Comparison of ENCODE assay signal across 11 cellular contexts in the genomic region with DNA sequence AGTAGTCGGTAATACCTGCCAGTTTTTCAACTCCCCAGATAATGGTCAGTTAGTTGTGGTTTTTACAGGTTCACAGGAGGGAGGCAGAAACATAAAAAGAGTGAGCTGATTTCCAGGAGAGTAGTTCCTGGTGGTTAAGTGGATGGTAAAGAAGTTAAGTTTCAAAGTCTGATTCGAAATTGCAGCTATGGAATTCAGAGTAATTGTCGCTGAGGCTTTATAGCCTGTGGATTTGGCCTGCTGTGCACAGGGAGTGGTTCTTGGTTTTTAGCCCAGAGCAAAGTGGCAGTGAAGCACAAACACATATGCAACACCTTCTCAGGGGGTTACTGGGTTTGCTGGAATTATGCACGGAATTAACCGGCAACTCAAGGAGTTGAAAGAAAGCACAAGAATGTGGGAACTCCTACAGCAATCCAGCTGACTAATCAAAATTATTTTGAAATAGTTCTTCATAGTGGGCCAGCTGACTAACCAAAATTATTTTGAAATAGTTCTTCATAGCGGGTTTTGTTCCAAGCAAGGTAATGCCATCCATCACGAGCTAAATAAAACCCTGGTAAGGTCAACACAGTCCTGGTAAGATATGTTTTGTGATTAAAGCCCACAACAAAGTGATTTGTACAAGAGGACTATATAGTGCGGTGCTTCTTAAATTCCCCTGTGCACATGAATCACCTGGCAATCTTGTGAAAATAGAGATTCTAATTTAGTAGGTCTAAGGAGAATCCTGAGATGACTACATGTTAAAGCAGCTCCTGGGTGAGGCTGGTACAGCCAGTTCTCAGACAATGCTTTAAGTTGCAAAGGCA.
DNase-seq lines count a peak whose midpoint lies in the region; ATAC-seq and TF ChIP-seq lines count a peak whose summit lies in the region.
"Had no signal": no experiment of that assay in that cellular context is flagged by ENCODE, and none has a peak within 500 bp of the region (broad histone marks: within the 10 kb centered on the region; RNA-seq: fewer than 3 reads in every experiment).

No MANE protein-coding gene starts in this region.

- CTCF ChIA-PET in RWPE1 (lab: Yijun Ruan, JAX), result interaction anchor here (1.2 to 1.4 kb wide), 2 partner anchors 43 to 199 kb away, joined by 3 read pairs; a partner anchor contains a TSS

- no peak overlapping the region for H2AK5ac ChIP-seq in trophoblast cell (ENCODE audit: low read length)

- no peak overlapping the region for H3K27ac ChIP-seq in RWPE1
- H3K27ac ChIP-seq in trophoblast cell (ENCODE audit: low read depth, low read length), result no peak overlapping the region

- no peak overlapping the region for H3K4ac ChIP-seq in trophoblast cell (ENCODE audit: low read depth, low read length)

- H3K27me3 ChIP-seq in trophoblast cell (ENCODE audit: insufficient read depth, low read length), result no peaks in the 10 kb centered on the region

- no peak overlapping the region for H4K8ac ChIP-seq in trophoblast cell (ENCODE audit: low read depth, low read length)

- no peak for ATAC-seq in GM19324 (IDR thresholded peaks at IDR 0.05; ENCODE audit: low FRiP score, unreplicated experiment)
- ATAC-seq in GM19467 (IDR thresholded peaks at IDR 0.05; ENCODE audit: unreplicated experiment), result no peak
- no peak for ATAC-seq in effector memory CD8-positive, alpha-beta T cell (replicated peaks)

- H3K4me2 ChIP-seq in trophoblast cell (ENCODE audit: low read length), result no peak overlapping the region

- H3K36me3 Mint-ChIP-seq in effector memory CD8-positive, alpha-beta T cell (ENCODE audit: insufficient read depth), result no peaks in the 10 kb centered on the region

- H3K9me3 ChIP-seq in trophoblast cell (ENCODE audit: insufficient read depth, low read depth, low read length), result no peaks in the 10 kb centered on the region

- peaks cover 7 to 33% of the 10 kb centered on the region in 2 donors for H3K27me3 Mint-ChIP-seq in effector memory CD8-positive, alpha-beta T cell

- H3K23ac ChIP-seq in trophoblast cell (ENCODE audit: low read length), result no peak overlapping the region

- no peak overlapping the region for H3K4me3 Mint-ChIP-seq in effector memory CD8-positive, alpha-beta T cell

- WGBS in trophoblast cell (ENCODE audit: extremely low coverage, insufficient coverage, insufficient read length), result no CpG with 5 or more reads among the region's 8 CpGs

- no peak for TF ChIP-seq CTCF in RWPE1 (conservative IDR thresholded peaks at IDR 0.05; ENCODE audit: low read depth)
- TF ChIP-seq CTCF in fibroblast of villous mesenchyme (IDR thresholded peaks at IDR 0.05; ENCODE audit: insufficient read depth, low read depth, low read length), result no peak

- no peaks in the 10 kb centered on the region for H3K9me3 Mint-ChIP-seq in effector memory CD8-positive, alpha-beta T cell

- peak; percentile 47 for DNase-seq in G401 (ENCODE audit: low spot score)
- peak; percentile 87 for DNase-seq in RWPE1 (ENCODE audit: low spot score)
- peak; percentile 26 for DNase-seq in fibroblast of villous mesenchyme (ENCODE audit: low read depth)
- peak; percentile 80 to 88 for DNase-seq in trophoblast cell
- DNase-seq in anterior cingulate cortex (lab: John Stamatoyannopoulos, UW), result no peak
- DNase-seq in effector memory CD8-positive, alpha-beta T cell, result no peak
- DNase-seq: activated CD4-positive, alpha-beta T cell treated with anti-CD3 and anti-CD28 coated beads for 4 hours; amniotic stem cell; COR-L47 had no signal

- H2BK120ac ChIP-seq in trophoblast cell (ENCODE audit: insufficient read depth, low read length, poor library complexity), result no peak overlapping the region

- no peaks in the 10 kb centered on the region for H3K79me1 ChIP-seq in trophoblast cell (ENCODE audit: low read length)

- H3K79me2 ChIP-seq in trophoblast cell (ENCODE audit: control insufficient read depth, insufficient read depth, low read length, poor library complexity), result no peaks in the 10 kb centered on the region

- H3K14ac ChIP-seq in trophoblast cell (ENCODE audit: low read length), result no peak overlapping the region

- no peak overlapping the region for H2BK5ac ChIP-seq in trophoblast cell (ENCODE audit: low read depth, low read length, poor library complexity)

- no peak overlapping the region for H4K12ac ChIP-seq in trophoblast cell (ENCODE audit: low read depth, low read length)

- no peaks in the 10 kb centered on the region for H3K4me1 Mint-ChIP-seq in effector memory CD8-positive, alpha-beta T cell (ENCODE audit: low read depth in 2 of 2)

- H3K4me3 ChIP-seq in fibroblast of villous mesenchyme (ENCODE audit: low read depth, low read length) (no peak overlapping the region), trophoblast cell (ENCODE audit: low read depth, low read length) (no peak overlapping the region)

- no peak overlapping the region for H2AFZ ChIP-seq in trophoblast cell (ENCODE audit: insufficient read depth, low read length, poor library complexity)

- POLR2A ChIA-PET in RWPE1 (lab: Yijun Ruan, JAX; ENCODE audit: low non-redundant PET), result no interaction called here

- no peaks in the 10 kb centered on the region for H3K36me3 ChIP-seq in trophoblast cell (ENCODE audit: control insufficient read depth in 1 of 2, insufficient read depth in 2 of 2, low read length in 2 of 2)

- no peak overlapping the region for H3K9ac ChIP-seq in trophoblast cell (ENCODE audit: low read length)

- H2BK12ac ChIP-seq in trophoblast cell (ENCODE audit: low read length), result no peak overlapping the region

- H3K4me1 ChIP-seq in trophoblast cell (ENCODE audit: control insufficient read depth in 1 of 2, insufficient read depth in 2 of 2, low read length in 2 of 2), result no peaks in the 10 kb centered on the region

- in situ Hi-C loops in G401 (cut with HindIII; ENCODE audit: low sequenced_read_pairs), result no loop called here

- no peak overlapping the region for H4K91ac ChIP-seq in trophoblast cell (ENCODE audit: low read depth, low read length)

- H3K18ac ChIP-seq in trophoblast cell (ENCODE audit: low read length), result no peak overlapping the region

- no peak overlapping the region for H3K27ac Mint-ChIP-seq in effector memory CD8-positive, alpha-beta T cell

Comparison
In these comparisons a context has a peak if more than half of its experiments do, and no peak if none do; other contexts are left out.
1. DNase-seq: peak in G401 (single experiment), RWPE1 (single experiment), fibroblast of villous mesenchyme (single experiment) and trophoblast cell (2 of 2); none in anterior cingulate cortex (0 of 58) and effector memory CD8-positive, alpha-beta T cell (0 of 3).